Comparison of ENCODE assay signal across 31 cellular contexts in the genomic region with DNA sequence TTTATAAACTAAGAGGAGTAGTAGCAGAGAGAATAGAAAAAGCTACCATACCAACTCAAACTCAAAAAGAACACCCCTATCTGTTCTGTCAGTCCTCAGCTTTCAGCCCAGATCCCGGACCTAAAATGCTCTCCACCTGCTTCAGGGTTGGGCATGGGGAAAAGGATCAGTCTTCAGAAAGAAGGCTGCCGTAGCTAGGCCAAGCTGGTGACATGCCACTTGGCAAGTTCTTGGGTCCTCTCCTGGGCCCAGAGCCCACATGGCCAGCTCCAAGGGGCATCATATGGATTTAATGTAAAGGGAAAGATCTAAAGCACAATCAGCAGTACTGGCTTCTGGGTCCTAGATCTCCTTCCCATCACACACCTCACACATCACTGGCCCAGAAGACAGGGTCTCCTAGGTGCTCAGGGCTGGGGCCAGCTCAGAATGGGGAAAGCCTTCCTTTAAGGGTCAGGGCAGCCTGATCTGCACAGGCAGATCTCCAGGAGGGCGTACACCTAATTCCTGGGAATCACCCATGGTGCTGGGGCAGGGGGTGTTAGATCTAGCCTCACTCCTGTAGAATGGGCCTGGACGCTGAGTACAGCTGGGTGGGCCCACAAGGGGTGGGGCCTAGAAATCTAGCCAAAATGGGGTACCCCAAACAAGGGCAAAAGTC. TPM values are rescaled to one million over a fixed set of nuclear protein-coding genes. Genes with fewer than 3 reads are reported as not detected.
A peak's percentile ranks its signal among the peaks of the same experiment; 100 is the strongest.
DNase-seq lines count a peak whose midpoint lies in the region; ATAC-seq and TF ChIP-seq lines count a peak whose summit lies in the region.
"Had no signal": no experiment of that assay in that cellular context is flagged by ENCODE, and none has a peak within 500 bp of the region (broad histone marks: within the 10 kb centered on the region; RNA-seq: fewer than 3 reads in every experiment).

No MANE protein-coding gene starts in this region.

- TF ChIP-seq EP300 in stomach (IDR thresholded peaks at IDR 0.05) = no peak

- in situ Hi-C loops in brain microvascular endothelial cell (cut with HindIII; ENCODE audit: low pct_ligation_motif_present, low sequenced_read_pairs) = no loop called here

- intact Hi-C loops in stomach (cut with DNase I; ENCODE audit: low total_unique reads) = no loop called here

- peaks cover 71% of the 10 kb centered on the region for H3K27me3 Mint-ChIP-seq in activated CD4-positive, alpha-beta T cell treated with anti-CD3 and anti-CD28 coated beads, Interleukin-2, amount 10 ng/mL, durations not matched to agents 7 days and 5 days
- peaks cover 96% of the 10 kb centered on the region for H3K27me3 Mint-ChIP-seq in WTC11 (ENCODE audit: low read depth)
- H3K27me3 Mint-ChIP-seq in mesothelial cell of epicardium (ENCODE audit: low read depth) = peaks cover 91% of the 10 kb centered on the region
- H3K27me3 Mint-ChIP-seq in type B pancreatic cell = peaks cover 88% of the 10 kb centered on the region

- H3K9me3 Mint-ChIP-seq in activated CD4-positive, alpha-beta T cell treated with anti-CD3 and anti-CD28 coated beads, Interleukin-2, amount 10 ng/mL, durations not matched to agents 7 days and 5 days = no peaks in the 10 kb centered on the region
- H3K9me3 Mint-ChIP-seq in WTC11 (no peaks in the 10 kb centered on the region), mesothelial cell of epicardium (no peaks in the 10 kb centered on the region), type B pancreatic cell (no peaks in the 10 kb centered on the region)
- H3K9me3 Mint-ChIP-seq: activated T-cell treated with anti-CD3 and anti-CD28 coated beads, Interleukin-2, amount 50 U/mL, for 4 hours; CD8-positive, alpha-beta T cell; T-cell had no signal

- H3K4me1 ChIP-seq in stomach = peaks cover 27 to 77% (median 53%) of the 10 kb centered on the region in 4 donors

- 79 to 96% (median 92%) methylated on average over 4 of the region's 4 CpGs for WGBS in stomach, 5 donors

- H3K36me3 ChIP-seq in brain microvascular endothelial cell (replicated peaks) = no peaks in the 10 kb centered on the region
- no peaks in the 10 kb centered on the region for H3K36me3 ChIP-seq in stomach
- H3K36me3 ChIP-seq: colonic mucosa, MG63, sigmoid colon, vagina had no signal

- H3K4me1 Mint-ChIP-seq in activated CD4-positive, alpha-beta T cell treated with anti-CD3 and anti-CD28 coated beads, Interleukin-2, amount 10 ng/mL, durations not matched to agents 7 days and 5 days = peaks cover 12% of the 10 kb centered on the region
- H3K4me1 Mint-ChIP-seq in WTC11 = peaks cover 66% of the 10 kb centered on the region
- H3K4me1 Mint-ChIP-seq in mesothelial cell of epicardium = peaks cover 43% of the 10 kb centered on the region
- peaks cover 20% of the 10 kb centered on the region for H3K4me1 Mint-ChIP-seq in type B pancreatic cell (ENCODE audit: unreplicated experiment)

- peaks cover 0 to 5% (median 0%) of the 10 kb centered on the region in 4 donors for H3K9me3 ChIP-seq in stomach
- H3K9me3 ChIP-seq: A549, colonic mucosa, MG63, mucosa of descending colon, sigmoid colon, vagina had no signal

- POLR2A ChIA-PET in activated CD4-positive, alpha-beta T cell treated with anti-CD3 and anti-CD28 coated beads, Interleukin-2, amount 10 ng/mL, durations not matched to agents 7 days and 5 days (lab: Charles Lee) = no interaction called here
- POLR2A ChIA-PET in WTC11 (lab: Charles Lee) = no interaction called here

- ATAC-seq in WTC11 = no peak
- ATAC-seq: A549; activated CD4-positive, alpha-beta T cell treated with anti-CD3 and anti-CD28 coated beads for 36 hours; activated T-cell treated with anti-CD3 and anti-CD28 coated beads, Interleukin-2, amount 50 U/mL, for 4 hours; CD8-positive, alpha-beta T cell; mucosa of descending colon; stimulated activated memory B cell treated with anti-CD40 and anti-IgM and Interleukin-4, amounts not matched to agents 10 μg/mL and 1 μg/mL and 100 μg/mL, for 72 hours; T-cell had no signal

- H3K4me3 ChIP-seq in brain microvascular endothelial cell (ENCODE audit: low read depth, low read length) = no peak overlapping the region
- H3K4me3 ChIP-seq in stomach = no peak overlapping the region
- H3K4me3 ChIP-seq: A549, colonic mucosa, MG63, mucosa of descending colon, sigmoid colon, vagina had no signal

- TF ChIP-seq POLR2A in stomach (IDR thresholded peaks at IDR 0.05) = no peak

- peak overlapping the region; percentile 62 for H3K27ac Mint-ChIP-seq in activated CD4-positive, alpha-beta T cell treated with anti-CD3 and anti-CD28 coated beads, Interleukin-2, amount 10 ng/mL, durations not matched to agents 7 days and 5 days
- H3K27ac Mint-ChIP-seq in WTC11 (no peak overlapping the region), mesothelial cell of epicardium (no peak overlapping the region), type B pancreatic cell (no peak overlapping the region)
- H3K27ac Mint-ChIP-seq: activated CD4-positive, alpha-beta T cell treated with anti-CD3 and anti-CD28 coated beads for 36 hours; CD8-positive, alpha-beta T cell; stimulated activated memory B cell treated with anti-CD40 and anti-IgM and Interleukin-4, amounts not matched to agents 10 μg/mL and 1 μg/mL and 100 μg/mL, for 72 hours had no signal

- CTCF ChIA-PET in activated CD4-positive, alpha-beta T cell treated with anti-CD3 and anti-CD28 coated beads, Interleukin-2, amount 10 ng/mL, durations not matched to agents 7 days and 5 days (lab: Charles Lee) = interaction anchor here (1.0 to 2.0 kb wide), 3 partner anchors 28 to 35 kb away, joined by 3 to 5 read pairs (median 3); no protein-coding TSS in a partner anchor
- CTCF ChIA-PET in WTC11 (lab: Charles Lee) = interaction anchor here (0.9 to 5.7 kb wide), 9 partner anchors 22 to 481 kb away, joined by 3 to 72 read pairs (median 4); a partner anchor contains a TSS

- no peak overlapping the region for H3K4me3 Mint-ChIP-seq in activated CD4-positive, alpha-beta T cell treated with anti-CD3 and anti-CD28 coated beads, Interleukin-2, amount 10 ng/mL, durations not matched to agents 7 days and 5 days
- H3K4me3 Mint-ChIP-seq in WTC11 (peak overlapping the region; percentile 62; the same call in 1 of the 2 replicates), mesothelial cell of epicardium (peak overlapping the region; percentile 36), type B pancreatic cell (peak overlapping the region; percentile 72)
- H3K4me3 Mint-ChIP-seq: activated CD4-positive, alpha-beta T cell treated with anti-CD3 and anti-CD28 coated beads for 36 hours; activated T-cell treated with anti-CD3 and anti-CD28 coated beads, Interleukin-2, amount 50 U/mL, for 4 hours; stimulated activated memory B cell treated with anti-CD40 and anti-IgM and Interleukin-4, amounts not matched to agents 10 μg/mL and 1 μg/mL and 100 μg/mL, for 72 hours had no signal

- H3K27ac ChIP-seq in brain microvascular endothelial cell = no peak overlapping the region
- no peak overlapping the region for H3K27ac ChIP-seq in stomach
- H3K27ac ChIP-seq: colonic mucosa, sigmoid colon, vagina had no signal

- H3K36me3 Mint-ChIP-seq in activated CD4-positive, alpha-beta T cell treated with anti-CD3 and anti-CD28 coated beads, Interleukin-2, amount 10 ng/mL, durations not matched to agents 7 days and 5 days (ENCODE audit: low read depth) = peaks cover 4% of the 10 kb centered on the region
- H3K36me3 Mint-ChIP-seq in WTC11 = no peaks in the 10 kb centered on the region; the same call in 1 of the 2 replicates
- no peaks in the 10 kb centered on the region for H3K36me3 Mint-ChIP-seq in mesothelial cell of epicardium
- peaks cover 3% of the 10 kb centered on the region for H3K36me3 Mint-ChIP-seq in type B pancreatic cell
- H3K36me3 Mint-ChIP-seq: CD8-positive, alpha-beta T cell; T-cell had no signal

- H3K27me3 ChIP-seq in brain microvascular endothelial cell (replicated peaks) (peaks cover 82% of the 10 kb centered on the region), stomach (peaks cover 54 to 100% (median 99%) of the 10 kb centered on the region in 3 donors)

- TF ChIP-seq CTCF in WTC11 (IDR thresholded peaks at IDR 0.05) (no peak), mesothelial cell of epicardium (IDR thresholded peaks at IDR 0.05; ENCODE audit: unreplicated experiment) (no peak), type B pancreatic cell (conservative IDR thresholded peaks at IDR 0.05) (no peak), brain microvascular endothelial cell (IDR thresholded peaks at IDR 0.05; ENCODE audit: low read depth, low read length, missing control alignments) (no peak), stomach (IDR thresholded peaks at IDR 0.05) (no peak)

- DNase-seq in activated CD4-positive, alpha-beta T cell treated with anti-CD3 and anti-CD28 coated beads, Interleukin-2, amount 10 ng/mL, durations not matched to agents 7 days and 5 days = no peak
- no peak for DNase-seq in activated CD4-positive, alpha-beta T cell treated with anti-CD3 and anti-CD28 coated beads for 1 hour
- DNase-seq in WTC11 (ENCODE audit: low spot score) = no peak
- DNase-seq in mesothelial cell of epicardium (ENCODE audit: low spot score in 2 of 2, unreplicated experiment in 2 of 2) = no peak
- no peak for DNase-seq in type B pancreatic cell (ENCODE audit: extremely low spot score, unreplicated experiment)
- no peak for DNase-seq in brain microvascular endothelial cell
- no peak for DNase-seq in stomach
- DNase-seq in NCI-H1105 treated with DMSO at 0.1 percent for 48 hours (lab: John Stamatoyannopoulos, UW) = no peak
- DNase-seq: activated CD4-positive, alpha-beta T cell treated with anti-CD3 and anti-CD28 coated beads for 36 hours; activated naive CD4-positive, alpha-beta T cell; activated T-cell treated with anti-CD3 and anti-CD28 coated beads, Interleukin-2, amount 50 U/mL, for 4 hours; amniotic stem cell; CD8-positive, alpha-beta T cell; colonic mucosa; effector memory CD4-positive, alpha-beta T cell; MG63; mucosa of descending colon; NCI-H2029 treated with DMSO at 0.1 percent for 48 hours; NCI-H345; NCI-H748 treated with DMSO at 0.1 percent for 48 hours; sigmoid colon; stimulated activated CD4-positive, alpha-beta T cell treated with anti-CD3 and anti-CD28 coated beads, Interleukin-4, amount 100 ng/mL, for 4 hours; T-cell had no signal

TF ChIP-seq in WTC11, 78 proteins besides CTCF, POLR2A, EP300 and RAD21 (continues in another document):
- TF ChIP-seq, protein P1, sequence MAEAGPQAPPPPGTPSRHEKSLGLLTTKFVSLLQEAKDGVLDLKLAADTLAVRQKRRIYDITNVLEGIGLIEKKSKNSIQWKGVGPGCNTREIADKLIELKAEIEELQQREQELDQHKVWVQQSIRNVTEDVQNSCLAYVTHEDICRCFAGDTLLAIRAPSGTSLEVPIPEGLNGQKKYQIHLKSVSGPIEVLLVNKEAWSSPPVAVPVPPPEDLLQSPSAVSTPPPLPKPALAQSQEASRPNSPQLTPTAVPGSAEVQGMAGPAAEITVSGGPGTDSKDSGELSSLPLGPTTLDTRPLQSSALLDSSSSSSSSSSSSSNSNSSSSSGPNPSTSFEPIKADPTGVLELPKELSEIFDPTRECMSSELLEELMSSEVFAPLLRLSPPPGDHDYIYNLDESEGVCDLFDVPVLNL (CRISPR knock-in tag; IDR thresholded peaks at IDR 0.05; ENCODE audit: borderline replicate concordance, low read depth) = no peak

RNA-seq across cellular contexts. Expression of a gene that starts 2.5 kb away (rescaled TPM):
- not detected for total RNA-seq in activated CD4-positive, alpha-beta T cell treated with anti-CD3 and anti-CD28 coated beads, Interleukin-2, amount 10 ng/mL, durations not matched to agents 7 days and 5 days
- total RNA-seq in WTC11 (2021) = 0.04 TPM in 1 of 3 replicates, not detected in the others
- total RNA-seq in mesothelial cell of epicardium = 0.09 TPM in 1 of 3 replicates, not detected in the others
- total RNA-seq in type B pancreatic cell (ENCODE audit: low replicate concordance) = 0.58 TPM in 1 of 2 replicates, not detected in the other
- total RNA-seq in stomach = not detected
- not detected for polyA plus RNA-seq in stomach
- total RNA-seq: activated CD4-positive, alpha-beta T cell treated with anti-CD3 and anti-CD28 coated beads for 36 hours; activated T-cell treated with anti-CD3 and anti-CD28 coated beads, Interleukin-2, amount 50 U/mL, for 4 hours; CD8-positive, alpha-beta T cell; colonic mucosa; fibroblast of villous mesenchyme; H4; lower leg skin; mucosa of descending colon; posterior vena cava; sigmoid colon; T-cell; vagina had no signal
- polyA plus RNA-seq: esophagus, sigmoid colon had no signal
